9 cellular contexts compared by ENCODE assay signal in the genomic region with DNA sequence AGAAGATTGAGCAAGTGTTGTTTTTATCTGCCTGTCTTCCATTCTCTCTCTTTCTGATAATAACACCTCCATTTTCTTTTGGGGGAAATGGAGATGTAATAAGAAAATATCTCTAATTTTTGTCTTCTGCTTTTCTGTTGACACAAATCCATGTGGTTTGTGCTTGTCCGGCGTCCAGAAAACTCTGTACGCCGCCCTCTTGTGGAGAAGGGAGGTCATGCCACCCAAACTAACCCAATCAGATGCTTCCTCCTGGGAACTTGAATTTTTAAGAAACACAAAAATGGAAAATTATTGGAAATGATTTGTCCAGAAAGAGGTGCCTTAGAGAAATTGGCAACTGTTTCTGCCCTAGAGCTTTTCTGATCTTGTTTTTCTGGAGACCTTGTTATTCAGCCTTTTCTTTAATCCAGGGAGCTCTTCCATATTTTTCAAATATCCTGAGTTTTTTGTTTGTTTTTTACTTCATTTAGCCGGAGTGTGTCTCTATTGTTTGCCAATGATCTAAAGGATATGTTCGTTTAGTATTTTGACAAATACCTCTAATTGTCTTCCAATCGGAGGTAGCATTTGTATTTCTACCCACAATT. TPM values are rescaled to one million over a fixed set of nuclear protein-coding genes. Genes with fewer than 3 reads are reported as not detected.
A peak's percentile ranks its signal among the peaks of the same experiment; 100 is the strongest.
DNase-seq lines count a peak whose midpoint lies in the region; ATAC-seq and TF ChIP-seq lines count a peak whose summit lies in the region.
"Had no signal": no experiment of that assay in that cellular context is flagged by ENCODE, and none has a peak within 500 bp of the region (broad histone marks: within the 10 kb centered on the region; RNA-seq: fewer than 3 reads in every experiment).

No MANE protein-coding gene starts in this region.

- H3K9me3 Mint-ChIP-seq in brain = peaks cover 3 to 11% (median 8%) of the 10 kb centered on the region in 5 experiments

- ATAC-seq in HG03175 (IDR thresholded peaks at IDR 0.05; ENCODE audit: unreplicated experiment) (peak; percentile 52), GM19467 (IDR thresholded peaks at IDR 0.05; ENCODE audit: unreplicated experiment) (no peak), HG03565 (IDR thresholded peaks at IDR 0.05; ENCODE audit: unreplicated experiment) (no peak)
- peak; percentile 52 for ATAC-seq in stimulated activated naive CD8-positive, alpha-beta T cell treated with anti-CD3 and anti-CD28 coated beads, Interleukin-15, Interleukin-2, amounts not matched to agents 100 U/mL and 50 U/mL, for 24 hours

- H3K4me3 Mint-ChIP-seq in brain = peak overlapping the region in 1 of 5 experiments; percentile 26

- DNase-seq in Daoy (ENCODE audit: low read depth) (peak; percentile 60), RPMI8226 (peak; percentile 57), kidney tubule cell (ENCODE audit: low spot score) (peak; percentile 60)
- peak; percentile 63 for DNase-seq in stimulated activated naive CD8-positive, alpha-beta T cell treated with anti-CD3 and anti-CD28 coated beads, Interleukin-15, Interleukin-2, amounts not matched to agents 100 U/mL and 50 U/mL, for 24 hours

- peak; percentile 63 to 82 for TF ChIP-seq CTCF in brain (conservative IDR thresholded peaks at IDR 0.05)

- peaks cover 13% of the 10 kb centered on the region for H3K27me3 Mint-ChIP-seq in brain

- peaks cover 3% of the 10 kb centered on the region for H3K36me3 Mint-ChIP-seq in brain

- no peak overlapping the region for H3K27ac Mint-ChIP-seq in brain

- peaks cover 15% of the 10 kb centered on the region for H3K4me1 Mint-ChIP-seq in brain

RNA-seq across cellular contexts. Expression of gene FNDC1, which starts 17.8 kb away (rescaled TPM):
- total RNA-seq in Daoy (2014; rRNA removed; shearing (Covaris generic)) = under 0.01 TPM in 1 of 2 replicates, not detected in the other
- 0.83 TPM for polyA plus RNA-seq in brain (ENCODE audit: insufficient read depth, low read depth, low replicate concordance)
- total RNA-seq: activated CD8-positive, alpha-beta memory T cell treated with anti-CD3 and anti-CD28 coated beads for 36 hours had no signal

Comparison
In these comparisons a context has a peak if more than half of its experiments do, and no peak if none do; other contexts are left out.
1. ATAC-seq: peak in HG03175 (single experiment) and stimulated activated naive CD8-positive, alpha-beta T cell treated with anti-CD3 and anti-CD28 coated beads, Interleukin-15, Interleukin-2, amounts not matched to agents 100 U/mL and 50 U/mL, for 24 hours (single experiment); none in GM19467 (single experiment) and HG03565 (single experiment).
2. Peak in every context shown above with its lines, with median percentiles within 50 percentile points of each other: DNase-seq.